Comparison of ENCODE assay signal across 12 cellular contexts in genomic region chr16:5073771-5074170, GRCh38. TPM values are rescaled to one million over a fixed set of nuclear protein-coding genes. Genes with fewer than 3 reads are reported as not detected.
"Had no signal": no experiment of that assay in that cellular context is flagged by ENCODE, and none has a peak within 500 bp of the region (broad histone marks: within the 10 kb centered on the region; RNA-seq: fewer than 3 reads in every experiment).

No MANE protein-coding gene starts in this region.

RNA-seq across cellular contexts. Expression of gene C16orf89, which starts 8.0 kb away (rescaled TPM):
- total RNA-seq: activated CD4-positive, alpha-beta memory T cell treated with anti-CD3 and anti-CD28 coated beads, Interleukin-2, amount 10 ng/mL, durations not matched to agents 7 days and 5 days; activated CD4-positive, alpha-beta T cell treated with anti-CD3 and anti-CD28 coated beads for 36 hours; activated CD4-positive, alpha-beta T cell treated with anti-CD3 and anti-CD28 coated beads, Interleukin-2, amount 10 ng/mL, durations not matched to agents 7 days and 5 days; activated CD8-positive, alpha-beta memory T cell treated with anti-CD3 and anti-CD28 coated beads, Interleukin-2, amount 10 ng/mL, durations not matched to agents 7 days and 5 days; activated CD8-positive, alpha-beta T cell treated with anti-CD3 and anti-CD28 coated beads, Interleukin-2, amount 10 ng/mL, durations not matched to agents 7 days and 5 days; activated naive CD8-positive, alpha-beta T cell treated with anti-CD3 and anti-CD28 coated beads, Interleukin-2, amount 10 ng/mL, durations not matched to agents 7 days and 5 days; activated T-helper 2 cell treated with anti-CD3 and anti-CD28 coated beads, Interferon-gamma antibody, Interleukin-2, Interleukin-4, amounts not matched to agents 10 μg/mL and 5 μg/mL and 100 μg/mL, durations not matched to agents 14 hours and 24 hours and 36 hours; bronchial epithelial cell; cardiac muscle cell; T-helper 1 cell treated with Interleukin-12 subunit alpha and Interleukin-12 subunit beta and Interleukin-4 antibody, amounts not matched to agents 30 ng/mL and 1 ng/mL, for 36 hours; T-helper 17 cell; T-helper 2 cell treated with Interferon-gamma antibody and Interleukin-4, amounts not matched to agents 100 ng/mL and 5 ng/mL, for 36 hours had no signal
